13 cellular contexts compared by ENCODE assay signal in the genomic region with DNA sequence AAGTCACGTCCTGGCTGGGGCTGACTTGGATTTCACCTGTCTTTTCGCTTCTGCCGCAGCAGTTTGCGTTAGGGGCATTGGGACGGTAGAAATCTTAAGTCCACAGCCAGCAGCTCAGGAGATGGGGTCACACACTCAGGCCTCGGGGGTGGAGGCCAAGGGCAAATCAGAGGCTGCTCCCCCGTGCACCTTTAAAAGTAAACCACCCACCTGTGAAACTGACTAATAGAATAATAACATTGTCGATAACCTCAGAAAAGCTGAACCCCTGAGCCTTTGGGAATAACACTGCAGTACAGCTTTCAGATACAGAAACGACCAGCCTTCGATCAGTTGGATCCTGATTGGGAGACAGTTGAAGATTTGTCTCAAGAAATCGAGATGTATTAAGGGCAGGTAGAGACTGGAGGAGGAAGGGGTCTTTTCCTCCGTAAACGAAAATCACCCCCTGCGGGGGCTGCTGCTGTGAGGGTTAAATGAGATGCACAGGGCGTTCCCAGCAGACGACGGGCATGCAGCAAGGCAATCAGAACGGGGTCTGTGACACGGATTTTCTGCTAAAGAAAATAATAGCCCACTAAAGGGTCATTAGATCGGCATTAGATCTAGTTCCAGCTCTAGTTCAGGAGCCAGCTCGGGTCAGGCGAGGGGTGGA. TPM values are rescaled to one million over a fixed set of nuclear protein-coding genes. Genes with fewer than 3 reads are reported as not detected.
DNase-seq lines count a peak whose midpoint lies in the region; ATAC-seq and TF ChIP-seq lines count a peak whose summit lies in the region.
"Had no signal": no experiment of that assay in that cellular context is flagged by ENCODE, and none has a peak within 500 bp of the region (broad histone marks: within the 10 kb centered on the region; RNA-seq: fewer than 3 reads in every experiment).

No MANE protein-coding gene starts in this region.

- no peak overlapping the region for H3K9ac ChIP-seq in GM23248

- H3K9me3 ChIP-seq in CD4-positive, CD25-positive, alpha-beta regulatory T cell (ENCODE audit: control insufficient read depth in 2 of 2, low read length in 2 of 2): no peaks in the 10 kb centered on the region
- H3K9me3 ChIP-seq in GM23248 (ENCODE audit: low read depth) (no peaks in the 10 kb centered on the region), left lung (no peaks in the 10 kb centered on the region)
- H3K9me3 ChIP-seq: Peyer's patch, transverse colon had no signal

- WGBS in GM23248 (ENCODE audit: low coverage in 1 of 2, low lambda C conversion rate in 2 of 2, missing lambda C conversion rate in 2 of 2), 2 experiments: 70 to 73% methylated on average over 22 of the region's 22 CpGs

- H2AFZ ChIP-seq in GM23248: 0 out of 2 replicates have a peak overlapping the region, but pooled peaks have one; percentile 15

- H3K27me3 Mint-ChIP-seq in CD4-positive, CD25-positive, alpha-beta regulatory T cell: peaks cover 4% of the 10 kb centered on the region
- H3K27me3 Mint-ChIP-seq in naive thymus-derived CD8-positive, alpha-beta T cell: no peaks in the 10 kb centered on the region

- H3K9me3 Mint-ChIP-seq in CD4-positive, CD25-positive, alpha-beta regulatory T cell: peaks cover 0 to 1% (median 0%) of the 10 kb centered on the region in 7 donors
- no peaks in the 10 kb centered on the region for H3K9me3 Mint-ChIP-seq in naive thymus-derived CD8-positive, alpha-beta T cell

- no peaks in the 10 kb centered on the region for H3K79me2 ChIP-seq in GM23248 (ENCODE audit: insufficient read depth)

- no peaks in the 10 kb centered on the region for H3K27me3 ChIP-seq in CD4-positive, CD25-positive, alpha-beta regulatory T cell (ENCODE audit: control insufficient read depth, insufficient read depth, low read length)
- H3K27me3 ChIP-seq in GM23248 (replicated peaks; ENCODE audit: insufficient read depth) (no peaks in the 10 kb centered on the region), left lung (no peaks in the 10 kb centered on the region)
- H3K27me3 ChIP-seq: Peyer's patch, transverse colon had no signal

- ATAC-seq in CD4-positive, CD25-positive, alpha-beta regulatory T cell (ENCODE audit: low read depth in 2 of 2): no peak
- ATAC-seq in naive thymus-derived CD8-positive, alpha-beta T cell: no peak
- no peak for ATAC-seq in left lung
- ATAC-seq in HG03571 (IDR thresholded peaks at IDR 0.05; ENCODE audit: unreplicated experiment): no peak

- no peak overlapping the region for H3K4me3 Mint-ChIP-seq in CD4-positive, CD25-positive, alpha-beta regulatory T cell
- H3K4me3 Mint-ChIP-seq in naive thymus-derived CD8-positive, alpha-beta T cell: no peak overlapping the region

- H3K27ac Mint-ChIP-seq in CD4-positive, CD25-positive, alpha-beta regulatory T cell: peak overlapping the region in 2 of 3 donors; percentile 47 to 67
- peak overlapping the region in 6 of 10 donors; percentile 20 to 81 (median 64) for H3K27ac Mint-ChIP-seq in naive thymus-derived CD8-positive, alpha-beta T cell

- in situ Hi-C loops in GM23248 (cut with MboI): no loop called here

- H4K20me1 ChIP-seq in GM23248 (ENCODE audit: insufficient read depth): no peaks in the 10 kb centered on the region

- POLR2A ChIA-PET in naive thymus-derived CD8-positive, alpha-beta T cell (lab: Charles Lee): interaction anchor here (0.7 to 1.1 kb wide), 2 partner anchors 26 to 140 kb away, joined by 3 read pairs; no protein-coding TSS in a partner anchor

- TF ChIP-seq CTCF in VCaP (conservative IDR thresholded peaks at IDR 0.05) (peak; percentile 51), left lung (IDR thresholded peaks at IDR 0.05) (no peak)

- no peak overlapping the region for H3K4me3 ChIP-seq in CD4-positive, CD25-positive, alpha-beta regulatory T cell (ENCODE audit: low read depth, low read length)
- H3K4me3 ChIP-seq in GM23248 (no peak overlapping the region; the same call in 1 of the 2 replicates), left lung (no peak overlapping the region)
- H3K4me3 ChIP-seq: Peyer's patch, transverse colon had no signal

- intact Hi-C loops in left lung (cut with DNase I): no loop called here

- peaks cover 7% of the 10 kb centered on the region for H3K4me1 ChIP-seq in CD4-positive, CD25-positive, alpha-beta regulatory T cell (ENCODE audit: control insufficient read depth, insufficient read depth, low read length, poor library complexity, severe bottlenecking)
- no peaks in the 10 kb centered on the region for H3K4me1 ChIP-seq in GM23248 (ENCODE audit: insufficient read depth)
- peaks cover 0 to 8% of the 10 kb centered on the region in 2 donors for H3K4me1 ChIP-seq in left lung

- peaks cover 0 to 13% (median 7%) of the 10 kb centered on the region in 4 donors for H3K4me1 Mint-ChIP-seq in CD4-positive, CD25-positive, alpha-beta regulatory T cell
- H3K4me1 Mint-ChIP-seq in naive thymus-derived CD8-positive, alpha-beta T cell: peaks cover 6 to 12% (median 10%) of the 10 kb centered on the region in 4 donors

- H3K36me3 Mint-ChIP-seq in CD4-positive, CD25-positive, alpha-beta regulatory T cell: peaks cover 14% of the 10 kb centered on the region
- peaks cover 0 to 29% (median 2%) of the 10 kb centered on the region in 3 donors for H3K36me3 Mint-ChIP-seq in naive thymus-derived CD8-positive, alpha-beta T cell

- no peak for DNase-seq in CD4-positive, CD25-positive, alpha-beta regulatory T cell
- DNase-seq in GM23248 (no peak), left lung (no peak), NCI-H524 treated with DMSO at 0.1 percent for 48 hours (lab: John Stamatoyannopoulos, UW) (no peak), HuH-7 (ENCODE audit: low spot score) (no peak)
- no peak for DNase-seq in naive thymus-derived CD8-positive, alpha-beta T cell
- DNase-seq: KG1, NCI-H1417 treated with DMSO at 0.1 percent for 48 hours, SW 1271 had no signal

- no peaks in the 10 kb centered on the region for H3K9me2 ChIP-seq in GM23248 (ENCODE audit: insufficient read depth)

- H3K27ac ChIP-seq in CD4-positive, CD25-positive, alpha-beta regulatory T cell (ENCODE audit: insufficient read depth, low read length, poor library complexity, severe bottlenecking): peak overlapping the region; percentile 53
- no peak overlapping the region for H3K27ac ChIP-seq in GM23248
- H3K27ac ChIP-seq in VCaP: no peak overlapping the region
- H3K27ac ChIP-seq in left lung: no peak overlapping the region
- H3K27ac ChIP-seq: Peyer's patch, transverse colon had no signal

- H3K4me2 ChIP-seq in GM23248 (ENCODE audit: unreplicated experiment): peak overlapping the region; percentile 12

- peaks cover 17% of the 10 kb centered on the region for H3K36me3 ChIP-seq in CD4-positive, CD25-positive, alpha-beta regulatory T cell (ENCODE audit: control insufficient read depth, insufficient read depth, low read length)
- peaks cover 4% of the 10 kb centered on the region; the same call in 1 of the 2 replicates for H3K36me3 ChIP-seq in GM23248 (ENCODE audit: low read depth)
- peaks cover 0 to 37% of the 10 kb centered on the region in 2 donors for H3K36me3 ChIP-seq in left lung

- no peaks in the 10 kb centered on the region for H3F3A ChIP-seq in GM23248 (ENCODE audit: insufficient read depth)

RNA-seq across cellular contexts. Expression of a gene that starts 16.4 kb away (rescaled TPM):
- total RNA-seq in CD4-positive, CD25-positive, alpha-beta regulatory T cell: 64.7 TPM
- polyA plus RNA-seq in CD4-positive, CD25-positive, alpha-beta regulatory T cell: 10 to 100 TPM; 13.1 to 23.8 (median 19.2) TPM
- 6.4 and 7.5 TPM in 2 replicates for total RNA-seq in GM23248 (2014; rRNA removed; shearing (Covaris generic))
- 9.2 and 9.8 TPM in 2 replicates for polyA plus RNA-seq in GM23248 (2016; fragmentation: Nextera tagmentation; extraction: Ambion mirVana)
- 10 to 100 TPM; 50.2 to 51.0 TPM for total RNA-seq in naive thymus-derived CD8-positive, alpha-beta T cell
- 10 to 100 TPM; 12.7 to 34.9 (median 17.4) TPM for polyA plus RNA-seq in naive thymus-derived CD8-positive, alpha-beta T cell
- total RNA-seq in left lung: 10 to 100 TPM; 16.0 to 17.1 TPM
